In the genomic region with DNA sequence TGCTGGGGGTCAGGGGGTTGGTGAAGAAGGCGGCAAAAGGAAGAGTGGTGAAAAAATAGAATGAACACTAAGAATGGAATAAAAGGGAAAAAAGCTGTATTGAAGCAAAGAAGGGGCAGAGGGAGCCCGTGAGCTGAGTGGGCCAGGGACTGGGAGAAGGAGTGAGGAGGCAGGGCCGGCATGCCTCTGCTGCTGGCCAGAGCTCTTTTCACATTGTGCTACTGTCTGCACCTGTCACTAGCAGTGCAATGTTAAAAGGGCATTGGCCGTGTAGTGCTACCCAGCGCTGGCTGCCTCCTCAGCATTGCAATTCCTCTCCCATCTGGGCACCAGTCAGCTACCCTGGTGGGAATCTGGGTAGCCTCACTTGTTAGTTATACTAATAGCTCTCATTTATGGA, we compare ENCODE assay signal across 1 cellular context.
TF ChIP-seq lines count a peak whose summit lies in the region.

No MANE protein-coding gene starts in this region.

TF ChIP-seq in GM23338, 12 proteins besides CTCF, POLR2A, EP300 and RAD21 (continued from another document):
- TF ChIP-seq, protein P1, sequence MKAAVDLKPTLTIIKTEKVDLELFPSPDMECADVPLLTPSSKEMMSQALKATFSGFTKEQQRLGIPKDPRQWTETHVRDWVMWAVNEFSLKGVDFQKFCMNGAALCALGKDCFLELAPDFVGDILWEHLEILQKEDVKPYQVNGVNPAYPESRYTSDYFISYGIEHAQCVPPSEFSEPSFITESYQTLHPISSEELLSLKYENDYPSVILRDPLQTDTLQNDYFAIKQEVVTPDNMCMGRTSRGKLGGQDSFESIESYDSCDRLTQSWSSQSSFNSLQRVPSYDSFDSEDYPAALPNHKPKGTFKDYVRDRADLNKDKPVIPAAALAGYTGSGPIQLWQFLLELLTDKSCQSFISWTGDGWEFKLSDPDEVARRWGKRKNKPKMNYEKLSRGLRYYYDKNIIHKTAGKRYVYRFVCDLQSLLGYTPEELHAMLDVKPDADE (IDR thresholded peaks at IDR 0.05) = no peak
- TF ChIP-seq CREB1 (CRISPR knock-in tag; IDR thresholded peaks at IDR 0.05; ENCODE audit: low read depth) (no peak), EZH2phosphoT487 (IDR thresholded peaks at IDR 0.05; ENCODE audit: unreplicated experiment) (no peak), ZNF331 (CRISPR knock-in tag; IDR thresholded peaks at IDR 0.05; ENCODE audit: low read depth) (no peak)
- TF ChIP-seq, protein P2, sequence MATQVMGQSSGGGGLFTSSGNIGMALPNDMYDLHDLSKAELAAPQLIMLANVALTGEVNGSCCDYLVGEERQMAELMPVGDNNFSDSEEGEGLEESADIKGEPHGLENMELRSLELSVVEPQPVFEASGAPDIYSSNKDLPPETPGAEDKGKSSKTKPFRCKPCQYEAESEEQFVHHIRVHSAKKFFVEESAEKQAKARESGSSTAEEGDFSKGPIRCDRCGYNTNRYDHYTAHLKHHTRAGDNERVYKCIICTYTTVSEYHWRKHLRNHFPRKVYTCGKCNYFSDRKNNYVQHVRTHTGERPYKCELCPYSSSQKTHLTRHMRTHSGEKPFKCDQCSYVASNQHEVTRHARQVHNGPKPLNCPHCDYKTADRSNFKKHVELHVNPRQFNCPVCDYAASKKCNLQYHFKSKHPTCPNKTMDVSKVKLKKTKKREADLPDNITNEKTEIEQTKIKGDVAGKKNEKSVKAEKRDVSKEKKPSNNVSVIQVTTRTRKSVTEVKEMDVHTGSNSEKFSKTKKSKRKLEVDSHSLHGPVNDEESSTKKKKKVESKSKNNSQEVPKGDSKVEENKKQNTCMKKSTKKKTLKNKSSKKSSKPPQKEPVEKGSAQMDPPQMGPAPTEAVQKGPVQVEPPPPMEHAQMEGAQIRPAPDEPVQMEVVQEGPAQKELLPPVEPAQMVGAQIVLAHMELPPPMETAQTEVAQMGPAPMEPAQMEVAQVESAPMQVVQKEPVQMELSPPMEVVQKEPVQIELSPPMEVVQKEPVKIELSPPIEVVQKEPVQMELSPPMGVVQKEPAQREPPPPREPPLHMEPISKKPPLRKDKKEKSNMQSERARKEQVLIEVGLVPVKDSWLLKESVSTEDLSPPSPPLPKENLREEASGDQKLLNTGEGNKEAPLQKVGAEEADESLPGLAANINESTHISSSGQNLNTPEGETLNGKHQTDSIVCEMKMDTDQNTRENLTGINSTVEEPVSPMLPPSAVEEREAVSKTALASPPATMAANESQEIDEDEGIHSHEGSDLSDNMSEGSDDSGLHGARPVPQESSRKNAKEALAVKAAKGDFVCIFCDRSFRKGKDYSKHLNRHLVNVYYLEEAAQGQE (IDR thresholded peaks at IDR 0.05; ENCODE audit: unreplicated experiment) = no peak
